ENCODE assay signal across 22 cellular contexts in genomic region chrX:2741386-2741785, GRCh38. TPM values are rescaled to one million over a fixed set of nuclear protein-coding genes. Genes with fewer than 3 reads are reported as not detected.
DNase-seq lines count a peak whose midpoint lies in the region; ATAC-seq and TF ChIP-seq lines count a peak whose summit lies in the region.
"Had no signal": no experiment of that assay in that cellular context is flagged by ENCODE, and none has a peak within 500 bp of the region (broad histone marks: within the 10 kb centered on the region; RNA-seq: fewer than 3 reads in every experiment).

No MANE protein-coding gene starts in this region.

- peak overlapping the region; percentile 73 for H2BK12ac ChIP-seq in H9 (ENCODE audit: insufficient read length, low read depth, low read length)

- H4K8ac ChIP-seq in H9 (replicated peaks; ENCODE audit: insufficient read length, low read depth, low read length): no peak overlapping the region

- H3K23ac ChIP-seq in H9 (ENCODE audit: insufficient read length, low read depth, low read length): no peak overlapping the region

- H3K14ac ChIP-seq in H9 (ENCODE audit: insufficient read depth, low read length): no peak overlapping the region

- H2BK20ac ChIP-seq in H9 (ENCODE audit: low read depth, low read length, poor library complexity, severe bottlenecking): no peak overlapping the region

- no peak overlapping the region for H3K56ac ChIP-seq in H9 (ENCODE audit: insufficient read length, low read depth, low read length)

- H3K27ac Mint-ChIP-seq in activated T-cell treated with anti-CD3 and anti-CD28 coated beads, Interleukin-2, amount 50 U/mL, for 72 hours: peak overlapping the region; percentile 65
- H3K27ac Mint-ChIP-seq in H9: no peak overlapping the region
- H3K27ac Mint-ChIP-seq in glutamatergic neuron (ENCODE audit: unreplicated experiment): peak overlapping the region; percentile 86
- H3K27ac Mint-ChIP-seq: CD4-positive, alpha-beta T cell; GM23338 had no signal

- H3K4me1 Mint-ChIP-seq in activated T-cell treated with anti-CD3 and anti-CD28 coated beads, Interleukin-2, amount 50 U/mL, for 72 hours (ENCODE audit: low read depth): no peaks in the 10 kb centered on the region
- peaks cover 4 to 7% of the 10 kb centered on the region in 2 experiments; a peak in 3 of 4 replicates for H3K4me1 Mint-ChIP-seq in H9
- H3K4me1 Mint-ChIP-seq in glutamatergic neuron (ENCODE audit: low read depth, unreplicated experiment): peaks cover 16% of the 10 kb centered on the region
- H3K4me1 Mint-ChIP-seq: CD14-positive monocyte, GM23338 had no signal

- WGBS in H9 (ENCODE audit: extremely low coverage, insufficient read length, low lambda C conversion rate): no CpG with 5 or more reads among the region's 3 CpGs

- H3K4me2 ChIP-seq in H9 (ENCODE audit: insufficient read depth, insufficient read length, low read length): no peak overlapping the region
- H3K4me2 ChIP-seq: A549; BLaER1 treated with 17β-estradiol and CSF1 and Interleukin-3, amounts not matched to agents 10 nM and 100 nM; GM23338 had no signal

- no peaks in the 10 kb centered on the region for H3K79me1 ChIP-seq in H9 (ENCODE audit: insufficient read depth, low read depth, low read length, poor library complexity, severe bottlenecking)

- no peak overlapping the region for H3K4ac ChIP-seq in H9 (ENCODE audit: low read depth, low read length)

- H3K79me2 ChIP-seq in H9 (ENCODE audit: insufficient read depth, low read length): no peaks in the 10 kb centered on the region

- no peaks in the 10 kb centered on the region for H3K23me2 ChIP-seq in H9 (ENCODE audit: insufficient read length, low read depth, low read length, poor library complexity, severe bottlenecking)

- H3K9me3 Mint-ChIP-seq in activated T-cell treated with anti-CD3 and anti-CD28 coated beads, Interleukin-2, amount 50 U/mL, for 72 hours: no peaks in the 10 kb centered on the region
- H3K9me3 Mint-ChIP-seq in H9: no peaks in the 10 kb centered on the region
- peaks cover 5% of the 10 kb centered on the region for H3K9me3 Mint-ChIP-seq in glutamatergic neuron (ENCODE audit: unreplicated experiment)
- H3K9me3 Mint-ChIP-seq: CD14-positive monocyte; CD4-positive, alpha-beta T cell; GM23338 had no signal

- no peak overlapping the region for H2BK5ac ChIP-seq in H9 (ENCODE audit: insufficient read length, low read length)

- H3K27me3 ChIP-seq in H9 (ENCODE audit: insufficient read depth, low read length): no peaks in the 10 kb centered on the region
- H3K27me3 ChIP-seq: BE2C; BLaER1 treated with 17β-estradiol and CSF1 and Interleukin-3, amounts not matched to agents 10 nM and 100 nM had no signal

- no peak overlapping the region for H2AK5ac ChIP-seq in H9 (ENCODE audit: insufficient read length, low read length)

- TF ChIP-seq CTCF in H9 (conservative IDR thresholded peaks at IDR 0.05) (no peak), glutamatergic neuron (IDR thresholded peaks at IDR 0.05; ENCODE audit: partially characterized antibody, unreplicated experiment) (no peak)

- no peaks in the 10 kb centered on the region for H3K27me3 Mint-ChIP-seq in activated T-cell treated with anti-CD3 and anti-CD28 coated beads, Interleukin-2, amount 50 U/mL, for 72 hours (ENCODE audit: low read depth)
- H3K27me3 Mint-ChIP-seq in H9 (ENCODE audit: low read depth): no peaks in the 10 kb centered on the region
- no peaks in the 10 kb centered on the region for H3K27me3 Mint-ChIP-seq in glutamatergic neuron (ENCODE audit: unreplicated experiment)
- H3K27me3 Mint-ChIP-seq: CD4-positive, alpha-beta T cell; CD8-positive, alpha-beta memory T cell had no signal

- H4K20me1 ChIP-seq in H9 (ENCODE audit: control insufficient read depth, insufficient read depth, insufficient read length): no peaks in the 10 kb centered on the region
- H4K20me1 ChIP-seq: BLaER1 treated with 17β-estradiol and CSF1 and Interleukin-3, amounts not matched to agents 10 nM and 100 nM had no signal

- no peak overlapping the region for H3K9ac ChIP-seq in H9 (ENCODE audit: extremely low read depth, insufficient read length, low read length)
- H3K9ac ChIP-seq: BLaER1 treated with 17β-estradiol and CSF1 and Interleukin-3, amounts not matched to agents 10 nM and 100 nM had no signal

- H4K91ac ChIP-seq in H9 (ENCODE audit: insufficient read length, low read depth, low read length): no peak overlapping the region

- H3K4me1 ChIP-seq in H9 (ENCODE audit: insufficient read depth, low read length): no peaks in the 10 kb centered on the region
- H3K4me1 ChIP-seq: BE2C; BLaER1 treated with 17β-estradiol and CSF1 and Interleukin-3, amounts not matched to agents 10 nM and 100 nM; HAP-1 had no signal

- no peak overlapping the region for H3T11ph ChIP-seq in H9 (ENCODE audit: low read length)

- peaks cover 4 to 17% of the 10 kb centered on the region in 2 donors for H3K36me3 Mint-ChIP-seq in activated T-cell treated with anti-CD3 and anti-CD28 coated beads, Interleukin-2, amount 50 U/mL, for 72 hours (ENCODE audit: insufficient read depth in 2 of 2)
- H3K36me3 Mint-ChIP-seq in H9 (ENCODE audit: insufficient read depth in 1 of 3, low read depth in 3 of 3) (peaks cover 6 to 19% (median 12%) of the 10 kb centered on the region in 3 experiments; a peak in 5 of 7 replicates), glutamatergic neuron (ENCODE audit: unreplicated experiment) (no peaks in the 10 kb centered on the region)

- DNase-seq in activated T-cell treated with anti-CD3 and anti-CD28 coated beads, Interleukin-2, amount 50 U/mL, for 72 hours: no peak
- DNase-seq in activated T-cell treated with anti-CD3 and anti-CD28 coated beads for 4 hours: no peak
- no peak for DNase-seq in H9
- no peak for DNase-seq in glutamatergic neuron
- no peak for DNase-seq in activated CD8-positive, alpha-beta memory T cell treated with anti-CD3 and anti-CD28 coated beads, Interleukin-2, amount 50 U/mL, for 4 hours
- no peak for DNase-seq in OCI-M1 (lab: John Stamatoyannopoulos, UW)
- DNase-seq: 8988T; ACHN; AML-193; BE2C; CD4-positive, alpha-beta T cell; CD8-positive, alpha-beta memory T cell; DMS 273 treated with DMSO at 0.1 percent for 48 hours; DMS79; EL; GDM1 had no signal

- H3K27ac ChIP-seq in H9 (ENCODE audit: insufficient read length, low read depth, low read length): no peak overlapping the region
- H3K27ac ChIP-seq: A549; BLaER1 treated with 17β-estradiol and CSF1 and Interleukin-3, amounts not matched to agents 10 nM and 100 nM had no signal

- no peak overlapping the region for H2AFZ ChIP-seq in H9 (ENCODE audit: low read length)
- H2AFZ ChIP-seq: GM23338 had no signal

- no peak overlapping the region for H3K4me3 Mint-ChIP-seq in activated T-cell treated with anti-CD3 and anti-CD28 coated beads, Interleukin-2, amount 50 U/mL, for 72 hours
- H3K4me3 Mint-ChIP-seq in H9 (no peak overlapping the region), glutamatergic neuron (ENCODE audit: unreplicated experiment) (peak overlapping the region; percentile 5)
- H3K4me3 Mint-ChIP-seq: CD14-positive monocyte; CD4-positive, alpha-beta T cell; CD8-positive, alpha-beta memory T cell; GM23338 had no signal

- H3K9me3 ChIP-seq in H9 (ENCODE audit: control insufficient read depth, low read depth, low read length): no peaks in the 10 kb centered on the region
- H3K9me3 ChIP-seq: A549; BE2C; BLaER1 treated with 17β-estradiol and CSF1 and Interleukin-3, amounts not matched to agents 10 nM and 100 nM; HAP-1 had no signal

- no peak overlapping the region for H2BK15ac ChIP-seq in H9 (ENCODE audit: low read depth, low read length)

- H3K18ac ChIP-seq in H9 (ENCODE audit: insufficient read length, low read depth, low read length): no peak overlapping the region

- H2BK120ac ChIP-seq in H9 (ENCODE audit: low read depth, low read length, poor library complexity, severe bottlenecking): no peak overlapping the region

- no peak overlapping the region for H4K5ac ChIP-seq in H9 (ENCODE audit: insufficient read length, low read depth, low read length)

- ATAC-seq in activated T-cell treated with anti-CD3 and anti-CD28 coated beads, Interleukin-2, amount 50 U/mL, for 72 hours (replicated peaks in 1 of 2): no peak
- ATAC-seq: A549, GM12878, GM23338 had no signal

RNA-seq across cellular contexts. Expression of gene XG, which starts 10.5 kb away (rescaled TPM):
- not detected for total RNA-seq in activated T-cell treated with anti-CD3 and anti-CD28 coated beads, Interleukin-2, amount 50 U/mL, for 72 hours
- total RNA-seq in H9 (2021): 1.1 and 1.7 TPM in 2 replicates
- not detected for total RNA-seq in glutamatergic neuron (ENCODE audit: unreplicated experiment)
- total RNA-seq: CD4-positive, alpha-beta T cell; CD8-positive, alpha-beta memory T cell; GM12878 had no signal

RNA-seq across cellular contexts. Expression of gene CD99, which starts 50.3 kb away (rescaled TPM):
- total RNA-seq in activated T-cell treated with anti-CD3 and anti-CD28 coated beads, Interleukin-2, amount 50 U/mL, for 72 hours: 100 to 1,000 TPM; 148 to 222 TPM
- total RNA-seq in H9 (2021): 92.1 and 92.4 TPM in 2 replicates
- 31.2 TPM for total RNA-seq in glutamatergic neuron (ENCODE audit: unreplicated experiment)

Comparison
In these comparisons a context has a peak if more than half of its experiments do, and no peak if none do; other contexts are left out.
1. H3K27ac Mint-ChIP-seq: peak in activated T-cell treated with anti-CD3 and anti-CD28 coated beads, Interleukin-2, amount 50 U/mL, for 72 hours (single experiment) and glutamatergic neuron (single experiment); none in H9 (0 of 3).